8 cellular contexts compared by ENCODE assay signal in genomic region chr19:57769345-57770131, GRCh38. TPM values are rescaled to one million over a fixed set of nuclear protein-coding genes. Genes with fewer than 3 reads are reported as not detected.
DNase-seq lines count a peak whose midpoint lies in the region; ATAC-seq and TF ChIP-seq lines count a peak whose summit lies in the region.

TSS of gene ZNF586 (plus strand) at chr19:57769676. CDS start at chr19:57769843, 167 bp downstream.

- CTCF ChIA-PET in activated CD8-positive, alpha-beta T cell treated with anti-CD3 and anti-CD28 coated beads for 36 hours (lab: Charles Lee): interaction anchor here (1.2 to 1.7 kb wide), 2 partner anchors 12 to 61 kb away, joined by 3 to 4 read pairs; partner anchors contain the start of gene ZNF154

- H3K4me3 ChIP-seq in BE2C (ENCODE audit: low read depth, low read length) (peak within 1 kb of the TSS; percentile 81), lung (peak within 1 kb of the TSS; percentile 76)

- H3K27me3 Mint-ChIP-seq in activated CD8-positive, alpha-beta T cell treated with anti-CD3 and anti-CD28 coated beads for 36 hours: no peaks in the 10 kb centered on the region

- 2 to 3% methylated on average over 53 to 61 of the region's 61 CpGs for WGBS in lung, 2 donors

- H3K4me3 Mint-ChIP-seq in activated CD8-positive, alpha-beta T cell treated with anti-CD3 and anti-CD28 coated beads for 36 hours: peak within 1 kb of the TSS; percentile 89

- H3K9me3 Mint-ChIP-seq in activated CD8-positive, alpha-beta T cell treated with anti-CD3 and anti-CD28 coated beads for 36 hours: peaks cover 23% of the 10 kb centered on the region

- H3K36me3 ChIP-seq in BE2C: peaks cover 21% of the 10 kb centered on the region
- H3K36me3 ChIP-seq in lung (ENCODE audit: control insufficient read depth in 2 of 2, insufficient read depth in 2 of 2, low read length in 2 of 2): peaks cover 6 to 10% of the 10 kb centered on the region in 2 donors

- no peaks in the 10 kb centered on the region for H3K27me3 ChIP-seq in BE2C
- no peaks in the 10 kb centered on the region for H3K27me3 ChIP-seq in lung (ENCODE audit: control insufficient read depth, insufficient read depth)

- H3K36me3 Mint-ChIP-seq in activated CD8-positive, alpha-beta T cell treated with anti-CD3 and anti-CD28 coated beads for 36 hours (ENCODE audit: low read depth): peaks cover 58% of the 10 kb centered on the region

- peak within 1 kb of the TSS; percentile 75 for H3K27ac ChIP-seq in lung (ENCODE audit: low read depth in 1 of 2, low read length in 1 of 2)

- ATAC-seq in HG03442 (IDR thresholded peaks at IDR 0.05; ENCODE audit: unreplicated experiment) (peak; percentile 99), lung (ENCODE audit: insufficient read depth, low FRiP score) (peak; percentile 99)
- ATAC-seq in activated CD8-positive, alpha-beta T cell treated with anti-CD3 and anti-CD28 coated beads for 36 hours: peak; percentile 100

- TF ChIP-seq CTCF in BE2C (IDR thresholded peaks at IDR 0.05; ENCODE audit: low read depth, low read length): no peak
- no peak for TF ChIP-seq CTCF in activated CD8-positive, alpha-beta T cell treated with anti-CD3 and anti-CD28 coated beads for 36 hours (IDR thresholded peaks at IDR 0.05)
- TF ChIP-seq CTCF in lung (IDR thresholded peaks at IDR 0.05; ENCODE audit: control extremely low read depth, extremely low read depth): no peak

- H3K4me1 ChIP-seq in BE2C (no peaks in the 10 kb centered on the region), lung (ENCODE audit: control insufficient read depth in 2 of 2, insufficient read depth in 2 of 2, low read length in 2 of 2) (peaks cover 8 to 12% of the 10 kb centered on the region in 2 donors)

- POLR2A ChIA-PET in activated CD8-positive, alpha-beta T cell treated with anti-CD3 and anti-CD28 coated beads for 36 hours (lab: Charles Lee): interaction anchor here (0.6 to 1.7 kb wide), 2 partner anchors 23 to 161 kb away, joined by 3 to 5 read pairs; partner anchors contain the start of gene ZNF776

- DNase-seq in BE2C (peak; percentile 92), GM19238 (ENCODE audit: insufficient read length, low spot score) (peak; percentile 94), NCI-H82 treated with DMSO at 0.1 percent for 48 hours (lab: John Stamatoyannopoulos, UW; ENCODE audit: unreplicated experiment) (peak; percentile 54), lung (ENCODE audit: low spot score) (peak; percentile 92)
- peak; percentile 93 for DNase-seq in activated CD8-positive, alpha-beta T cell treated with anti-CD3 and anti-CD28 coated beads for 36 hours
- peak; percentile 83 for DNase-seq in effector CD4-positive, alpha-beta T cell
- peak; percentile 76 to 83 (median 77) for DNase-seq in stimulated activated CD4-positive, alpha-beta T cell treated with anti-CD3 and anti-CD28 coated beads, TNF-alpha, amount 100 ng/mL, for 24 hours (ENCODE audit: low read depth in 3 of 3)

- H3K9me3 ChIP-seq in BE2C (no peaks in the 10 kb centered on the region), lung (ENCODE audit: control insufficient read depth in 2 of 2, insufficient read depth in 1 of 2, low read length in 1 of 2) (peaks cover 0 to 32% of the 10 kb centered on the region in 2 donors)

- peak within 1 kb of the TSS; percentile 94 for H3K27ac Mint-ChIP-seq in activated CD8-positive, alpha-beta T cell treated with anti-CD3 and anti-CD28 coated beads for 36 hours

- H3K4me1 Mint-ChIP-seq in activated CD8-positive, alpha-beta T cell treated with anti-CD3 and anti-CD28 coated beads for 36 hours (ENCODE audit: low read depth): peaks cover 29% of the 10 kb centered on the region

- intact Hi-C loops in activated CD8-positive, alpha-beta T cell treated with anti-CD3 and anti-CD28 coated beads for 36 hours (cut with micrococcal nuclease): no loop called here

RNA-seq across cellular contexts. Expression of gene ZNF586, which starts in this region (rescaled TPM):
- polyA plus RNA-seq in BE2C (2012; ENCODE audit: insufficient read depth, insufficient read length, low read depth): 9.1 TPM
- 10 to 100 TPM; 16.7 to 21.8 TPM for total RNA-seq in activated CD8-positive, alpha-beta T cell treated with anti-CD3 and anti-CD28 coated beads for 36 hours
- total RNA-seq in lung: 10 to 100 TPM; 14.8 to 48.1 TPM
- polyA plus RNA-seq in lung: 1 to 10 TPM; 4.8 to 7.4 TPM

Comparison
In these comparisons a context has a peak if more than half of its experiments do, and no peak if none do; other contexts are left out.
1. Peak in every context shown above with its lines: DNase-seq, ATAC-seq, H3K4me3 ChIP-seq and H3K27ac ChIP-seq.